Comparison of ENCODE assay signal across 1 cellular context in genomic region chr1:180628646-180629045, GRCh38.
A peak's percentile ranks its signal among the peaks of the same experiment; 100 is the strongest.
TF ChIP-seq lines count a peak whose summit lies in the region.

No MANE protein-coding gene starts in this region.

TF ChIP-seq in K562, 482 proteins besides CTCF, POLR2A, EP300 and RAD21 (continued from another document):
- TF ChIP-seq FOXO4 (CRISPR knock-in tag; IDR thresholded peaks at IDR 0.05) (no peak), ZBTB5 (IDR thresholded peaks at IDR 0.05) (no peak), NBN (IDR thresholded peaks at IDR 0.05; ENCODE audit: low read depth) (no peak), LEF1 (IDR thresholded peaks at IDR 0.05) (no peak), CHAMP1 (IDR thresholded peaks at IDR 0.05) (peak; percentile 94), HES1 (IDR thresholded peaks at IDR 0.05; ENCODE audit: low read depth) (no peak), ARNT (IDR thresholded peaks at IDR 0.05) (no peak), KDM4B (IDR thresholded peaks at IDR 0.05; ENCODE audit: borderline replicate concordance in 2 of 2, low read depth in 1 of 2) (no peak), ZBTB12 (CRISPR knock-in tag; IDR thresholded peaks at IDR 0.05) (no peak), ZNF431 (CRISPR knock-in tag; IDR thresholded peaks at IDR 0.05) (peak; percentile 67; the same call in 1 of the 2 replicates), CBX1 (IDR thresholded peaks at IDR 0.05; ENCODE audit: low read depth) (no peak), HMGN3 (IDR thresholded peaks at IDR 0.05; ENCODE audit: borderline replicate concordance, extremely low read depth, insufficient read length, low read depth, low read length) (no peak), ZNF518B (CRISPR knock-in tag; IDR thresholded peaks at IDR 0.05) (no peak), XRCC3 (IDR thresholded peaks at IDR 0.05) (0 out of 2 replicates have a peak, but pooled peaks have one; percentile 17), HNRNPH1 (optimal IDR thresholded peaks at IDR 0.05; ENCODE audit: low read depth, low read length) (no peak), FOXM1 (IDR thresholded peaks at IDR 0.05; ENCODE audit: low read depth) (peak; percentile 44; the same call in 1 of the 2 replicates), FOXM1 (CRISPR knock-in tag; IDR thresholded peaks at IDR 0.05; ENCODE audit: low read depth) (no peak), BDP1 (IDR thresholded peaks at IDR 0.05; ENCODE audit: insufficient read depth, insufficient read length) (no peak), CBX3 (IDR thresholded peaks at IDR 0.05; ENCODE audit: borderline replicate concordance in 1 of 2, low read length in 2 of 2) (peak in 1 of 2 experiments; percentile 51; a peak in 1 of 3 replicates)
TF ChIP-seq in K562: peak in this region for 6.
